ENCODE assay signal across 8 cellular contexts in genomic region chr3:120678331-120678845, GRCh38. TPM values are rescaled to one million over a fixed set of nuclear protein-coding genes. Genes with fewer than 3 reads are reported as not detected.
DNase-seq lines count a peak whose midpoint lies in the region; ATAC-seq and TF ChIP-seq lines count a peak whose summit lies in the region.

No MANE protein-coding gene starts in this region.

- CTCF ChIA-PET in mammary epithelial cell (lab: Charles Lee; ENCODE audit: low non-redundant PET) = no interaction called here

- no peaks in the 10 kb centered on the region for H3K79me2 ChIP-seq in mammary epithelial cell (ENCODE audit: insufficient read depth, low read length)

- no peaks in the 10 kb centered on the region for H3K9me3 ChIP-seq in mammary epithelial cell (replicated peaks; ENCODE audit: insufficient read depth, low read length)

- no TSS peak for BruUV-seq in mammary epithelial cell (replicated peaks; lab: Mats Ljungman, UMichigan)

- no peak overlapping the region for H3K27ac ChIP-seq in mammary epithelial cell (ENCODE audit: insufficient read depth, low read depth, low read length)

- H4K20me1 ChIP-seq in mammary epithelial cell (ENCODE audit: insufficient read depth, low read length) = no peaks in the 10 kb centered on the region

- TF ChIP-seq CTCF in mammary epithelial cell (conservative IDR thresholded peaks at IDR 0.05 in 1 of 2, IDR thresholded peaks at IDR 0.05 in 1 of 2; ENCODE audit: extremely low read depth in 1 of 2, insufficient read depth in 1 of 2, low read depth in 1 of 2, low read length in 2 of 2) = no peak
- TF ChIP-seq CTCF in kidney epithelial cell (IDR thresholded peaks at IDR 0.05; ENCODE audit: insufficient read depth, low read length, poor library complexity, severe bottlenecking) = no peak

- ATAC-seq in GM18505 (IDR thresholded peaks at IDR 0.05; ENCODE audit: unreplicated experiment) (peak; percentile 77), HG02759 (IDR thresholded peaks at IDR 0.05; ENCODE audit: unreplicated experiment) (peak; percentile 95)

- DNase-seq in NCI-H2227 treated with DMSO at 0.1 percent for 48 hours (lab: John Stamatoyannopoulos, UW) = peak; percentile 31
- peak; percentile 68 for DNase-seq in mammary epithelial cell
- peak; percentile 82 for DNase-seq in kidney epithelial cell (ENCODE audit: low read depth)
- peak; percentile 38 for DNase-seq in stromal cell of bone marrow (ENCODE audit: low read depth)
- no peak for DNase-seq in stimulated activated naive CD4-positive, alpha-beta T cell treated with Interleukin-2 at 50 U/mL for 16 hours (lab: John Stamatoyannopoulos, UW)
- no peak for DNase-seq in activated effector memory CD4-positive, alpha-beta T cell treated with anti-CD3 and anti-CD28 coated beads, Interleukin-2, amount 50 U/mL, for 16 hours

- peak overlapping the region; percentile 63 for H2AFZ ChIP-seq in mammary epithelial cell (ENCODE audit: low read depth, low read length)

- no peaks in the 10 kb centered on the region for H3K36me3 ChIP-seq in mammary epithelial cell (ENCODE audit: insufficient read depth, low read length)
- no peaks in the 10 kb centered on the region for H3K36me3 ChIP-seq in kidney epithelial cell (ENCODE audit: control insufficient read depth, insufficient read depth, low read length)

- peaks cover 10% of the 10 kb centered on the region for H3K4me1 ChIP-seq in mammary epithelial cell (ENCODE audit: insufficient read depth, low read length)

- H3K27me3 ChIP-seq in mammary epithelial cell (ENCODE audit: insufficient read depth, low read length) = no peaks in the 10 kb centered on the region
- no peaks in the 10 kb centered on the region for H3K27me3 ChIP-seq in kidney epithelial cell (ENCODE audit: control insufficient read depth, insufficient read depth, low read length)

- 3% methylated on average over 5 of the region's 5 CpGs for WGBS in mammary epithelial cell (ENCODE audit: low coverage, missing lambda C conversion rate)

- no peak for TF ChIP-seq POLR2A in GM18505 (IDR thresholded peaks at IDR 0.05; ENCODE audit: borderline replicate concordance, extremely low read depth, insufficient read depth, insufficient read length)

- in situ Hi-C loops in mammary epithelial cell (cut with MboI; ENCODE audit: low sequenced_read_pairs in 2 of 2) = no loop called here

- intact Hi-C loops in mammary epithelial cell (cut with micrococcal nuclease) = no loop called here

- H3K4me3 ChIP-seq in mammary epithelial cell (replicated peaks in 1 of 3; ENCODE audit: insufficient read depth in 1 of 3, low read depth in 2 of 3, low read length in 3 of 3) (no peak overlapping the region), kidney epithelial cell (ENCODE audit: low read depth, low read length) (no peak overlapping the region)

- dilution Hi-C loops in mammary epithelial cell (cut with HindIII; ENCODE audit: low sequenced_read_pairs) = no loop called here

- H3K9ac ChIP-seq in mammary epithelial cell (ENCODE audit: insufficient read depth, low read length) = no peak overlapping the region

- peak overlapping the region; percentile 57 for H3K4me2 ChIP-seq in mammary epithelial cell (ENCODE audit: insufficient read depth, low read depth, low read length)

RNA-seq across cellular contexts. Expression of gene HGD, which starts 3.7 kb away (rescaled TPM):
- total RNA-seq in mammary epithelial cell (under 1 TPM in 1 of 2 donors, not detected in 1; 0.50 TPM), kidney epithelial cell (0.88 and 1.2 TPM in 2 replicates)
- polyA plus RNA-seq in mammary epithelial cell = not detected
- polyA minus RNA-seq in mammary epithelial cell = not detected

Comparison
In these comparisons a context has a peak if more than half of its experiments do, and no peak if none do; other contexts are left out.
1. DNase-seq: peak in NCI-H2227 treated with DMSO at 0.1 percent for 48 hours (single experiment), mammary epithelial cell (single experiment), kidney epithelial cell (single experiment) and stromal cell of bone marrow (single experiment); none in stimulated activated naive CD4-positive, alpha-beta T cell treated with Interleukin-2 at 50 U/mL for 16 hours (single experiment) and activated effector memory CD4-positive, alpha-beta T cell treated with anti-CD3 and anti-CD28 coated beads, Interleukin-2, amount 50 U/mL, for 16 hours (single experiment).